In genomic region chr20:3400260-3401155, GRCh38 we compare ENCODE assay signal across 24 cellular contexts. TPM values are rescaled to one million over a fixed set of nuclear protein-coding genes. Genes with fewer than 3 reads are reported as not detected.
DNase-seq lines count a peak whose midpoint lies in the region; ATAC-seq, FAIRE-seq and TF ChIP-seq lines count a peak whose summit lies in the region.
"Had no signal": no experiment of that assay in that cellular context is flagged by ENCODE, and none has a peak within 500 bp of the region (broad histone marks: within the 10 kb centered on the region; RNA-seq: fewer than 3 reads in every experiment).

No MANE protein-coding gene starts in this region.

- H3K36me3 ChIP-seq in HepG2 (replicated peaks in 1 of 2; ENCODE audit: control insufficient read depth in 1 of 2, insufficient read depth in 2 of 2, low read length in 2 of 2) (no peaks in the 10 kb centered on the region), right lobe of liver (no peaks in the 10 kb centered on the region), muscle layer of colon (ENCODE audit: insufficient read depth, low read length) (no peaks in the 10 kb centered on the region)

- WGBS in HepG2 (ENCODE audit: low lambda C conversion rate), result 94% methylated on average over 4 of the region's 4 CpGs
- 75% methylated on average over 4 of the region's 4 CpGs for WGBS in right lobe of liver (ENCODE audit: insufficient coverage, low coverage, low lambda C conversion rate, missing lambda C conversion rate)

- DNase-seq in DMS 273 (lab: John Stamatoyannopoulos, UW; ENCODE audit: unreplicated experiment), result peak; percentile 33
- no peak for DNase-seq in DMS 273 treated with DMSO at 0.1 percent for 48 hours (lab: John Stamatoyannopoulos, UW)
- no peak for DNase-seq in HepG2 (ENCODE audit: low spot score)
- no peak for DNase-seq in right lobe of liver
- DNase-seq in NCI-H1436 treated with DMSO at 0.1 percent for 48 hours (lab: John Stamatoyannopoulos, UW), result no peak
- DNase-seq: CD8-positive, alpha-beta memory T cell; DND-41; GDM1; MM.1S; NCI-H1105; NCI-H1694 treated with DMSO at 0.1 percent for 48 hours; NCI-H510A; NCI-H82 had no signal

- POLR2A ChIA-PET in HepG2 (lab: Yijun Ruan, JAX), result no interaction called here

- H3K27ac ChIP-seq in HepG2 (ENCODE audit: extremely low read length, insufficient read depth, low read length) (no peak overlapping the region), right lobe of liver (no peak overlapping the region), muscle layer of colon (ENCODE audit: low read depth, low read length) (peak overlapping the region; percentile 63)
- H3K27ac ChIP-seq: 22Rv1, BLaER1, SK-N-MC had no signal

- peaks cover 18% of the 10 kb centered on the region; the same call in 1 of the 2 replicates for H4K20me1 ChIP-seq in HepG2 (ENCODE audit: insufficient read depth, low read length)

- ATAC-seq in HepG2 (no peak), right lobe of liver (no peak), HG02588 (IDR thresholded peaks at IDR 0.05; ENCODE audit: unreplicated experiment) (no peak), HG02763 (IDR thresholded peaks at IDR 0.05; ENCODE audit: unreplicated experiment) (no peak)
- ATAC-seq: GM12878, GM23338, HCT116 had no signal

- H2AFZ ChIP-seq in HepG2 (ENCODE audit: low read length), result no peak overlapping the region
- H2AFZ ChIP-seq: GM23338 had no signal

- H3K9ac ChIP-seq in HepG2 (ENCODE audit: insufficient read depth, low read depth, low read length) (no peak overlapping the region), muscle layer of colon (ENCODE audit: low read length) (no peak overlapping the region)
- H3K9ac ChIP-seq: BLaER1 had no signal

- in situ Hi-C loops in HepG2 (cut with HindIII; ENCODE audit: extremely low pct_ligation_motif_present, low pct_unique_long_range_greater_than_20kb), result no loop called here

- H3K27me3 ChIP-seq in HepG2 (ENCODE audit: control insufficient read depth in 1 of 2, insufficient read depth in 2 of 2, low read length in 2 of 2) (no peaks in the 10 kb centered on the region), right lobe of liver (no peaks in the 10 kb centered on the region), muscle layer of colon (ENCODE audit: control insufficient read depth in 1 of 2, insufficient read depth in 2 of 2, low read length in 2 of 2) (no peaks in the 10 kb centered on the region)
- H3K27me3 ChIP-seq: BLaER1 had no signal

- FAIRE-seq in HepG2 (lab: Jason Lieb, UNC), result no peak
- FAIRE-seq: D721Med, GM12878, GM18507 had no signal

- TF ChIP-seq RAD21 in HepG2 (CRISPR knock-in tag; IDR thresholded peaks at IDR 0.05), result no peak

- BruUV-seq in HepG2 (replicated peaks; lab: Mats Ljungman, UMichigan), result no TSS peak

- H3K4me1 ChIP-seq in HepG2 (ENCODE audit: insufficient read depth, low read length), result peaks cover 9% of the 10 kb centered on the region
- H3K4me1 ChIP-seq in right lobe of liver, result peaks cover 0 to 9% (median 0%) of the 10 kb centered on the region in 4 donors
- peaks cover 29% of the 10 kb centered on the region for H3K4me1 ChIP-seq in muscle layer of colon (ENCODE audit: insufficient read depth, low read length)

- H3K9me3 ChIP-seq in HepG2 (ENCODE audit: low read length) (no peaks in the 10 kb centered on the region), right lobe of liver (no peaks in the 10 kb centered on the region), muscle layer of colon (ENCODE audit: low read length) (no peaks in the 10 kb centered on the region)

- TF ChIP-seq CTCF in HepG2 (CRISPR knock-in tag; IDR thresholded peaks at IDR 0.05) (no peak), right lobe of liver (IDR thresholded peaks at IDR 0.05) (no peak)

- H3K4me3 ChIP-seq in HepG2 (replicated peaks in 1 of 3; ENCODE audit: insufficient read depth in 1 of 3, low read depth in 2 of 3, low read length in 3 of 3), result no peak overlapping the region
- H3K4me3 ChIP-seq in right lobe of liver, result no peak overlapping the region
- no peak overlapping the region for H3K4me3 ChIP-seq in muscle layer of colon (ENCODE audit: low read depth in 1 of 2, low read length in 2 of 2)
- H3K4me3 ChIP-seq: BLaER1, GM12878, GM23338, SK-N-MC had no signal

- no peak for TF ChIP-seq EP300 in HepG2 (IDR thresholded peaks at IDR 0.05; ENCODE audit: low read depth in 2 of 2, low read length in 2 of 2)
- no peak for TF ChIP-seq EP300 in HepG2 (CRISPR knock-in tag; IDR thresholded peaks at IDR 0.05; ENCODE audit: borderline replicate concordance)

- intact Hi-C loops in HepG2 (cut with micrococcal nuclease; ENCODE audit: unreplicated experiment) (loop anchor here (10.0 kb wide), 1 partner anchor 144 kb away; no protein-coding TSS in a partner anchor), right lobe of liver (cut with DNase I) (no loop called here)

- peaks cover 76% of the 10 kb centered on the region for H3K79me2 ChIP-seq in HepG2 (ENCODE audit: insufficient read depth, low read length)

- CTCF ChIA-PET in HepG2 (lab: Yijun Ruan, JAX; ENCODE audit: low intra/inter-chr PET ratio, low total read pairs), result no interaction called here

- TF ChIP-seq POLR2A in HepG2 (IDR thresholded peaks at IDR 0.05; ENCODE audit: insufficient read depth in 1 of 2, low read depth in 2 of 2, low read length in 2 of 2) (no peak), right lobe of liver (IDR thresholded peaks at IDR 0.05) (no peak)

- H3K4me2 ChIP-seq in HepG2 (ENCODE audit: low read depth, low read length), result no peak overlapping the region
- H3K4me2 ChIP-seq: BLaER1, GM23338 had no signal

TF ChIP-seq in HepG2, 621 proteins besides CTCF, POLR2A, EP300 and RAD21:
- TF ChIP-seq JUNB (CRISPR knock-in tag; IDR thresholded peaks at IDR 0.05; ENCODE audit: borderline replicate concordance), result no peak
- TF ChIP-seq ZNF816 (CRISPR knock-in tag; IDR thresholded peaks at IDR 0.05; ENCODE audit: borderline replicate concordance), result 0 out of 2 replicates have a peak, but pooled peaks have one; percentile 45
- no peak for TF ChIP-seq MATR3 (CRISPR knock-in tag; IDR thresholded peaks at IDR 0.05)
- TF ChIP-seq SRSF9 (IDR thresholded peaks at IDR 0.05; ENCODE audit: borderline replicate concordance, insufficient read depth, low read depth, low read length, poor library complexity, severe bottlenecking), result no peak
- no peak for TF ChIP-seq ZUFSP (CRISPR knock-in tag; IDR thresholded peaks at IDR 0.05; ENCODE audit: borderline replicate concordance)
- TF ChIP-seq KDM5A (IDR thresholded peaks at IDR 0.05; ENCODE audit: borderline replicate concordance, low read length), result no peak
- TF ChIP-seq GATAD2A (CRISPR knock-in tag; IDR thresholded peaks at IDR 0.05), result no peak

RNA-seq across cellular contexts. Expression of gene DNAAF9, which starts 7.0 kb away (rescaled TPM):
- total RNA-seq in HepG2 (2016; rRNA removed; fragmentation: Illumina TruSeq; extraction: Trizol) (10.5 and 11.7 TPM in 2 replicates), right lobe of liver (1 to 10 TPM; 2.5 to 4.9 (median 4.2) TPM)
- total RNA-seq in HepG2 (2016; cell fraction: cytosol; rRNA removed; fragmentation: Illumina TruSeq; extraction: Trizol; ENCODE audit: low read depth), result 3.4 and 3.7 TPM in 2 replicates
- total RNA-seq in HepG2 (2016; cell fraction: insoluble cytoplasmic fraction; rRNA removed; fragmentation: Illumina TruSeq; extraction: Trizol), result 9.8 and 10.6 TPM in 2 replicates
- total RNA-seq in HepG2 (2016; cell fraction: membrane; rRNA removed; fragmentation: Illumina TruSeq; extraction: Trizol), result 4.5 and 5.3 TPM in 2 replicates
- 14.3 and 16.7 TPM in 2 replicates for total RNA-seq in HepG2 (2016; cell fraction: nucleus; rRNA removed; fragmentation: Illumina TruSeq; extraction: Trizol)
- polyA plus RNA-seq in HepG2 (2011; rRNA removed), result 14.9 and 16.6 TPM in 2 replicates
- polyA plus RNA-seq in HepG2 (2011; cell fraction: cytosol; rRNA removed), result 8.5 and 11.1 TPM in 2 replicates
- polyA plus RNA-seq in HepG2 (2011; cell fraction: nucleus; rRNA removed), result 31.2 and 31.3 TPM in 2 replicates
- polyA plus RNA-seq in HepG2 (2012), result 12.6 and 13.0 TPM in 2 replicates
- 0.98 and 1.1 TPM in 2 replicates for polyA plus RNA-seq in HepG2 (2016; cell fraction: cytosol; fragmentation: Illumina TruSeq; extraction: Trizol; ENCODE audit: low read depth)
- polyA plus RNA-seq in HepG2 (2016; cell fraction: insoluble cytoplasmic fraction; fragmentation: Illumina TruSeq; extraction: Trizol; ENCODE audit: low read depth), result 6.4 and 6.6 TPM in 2 replicates
- 1.7 and 1.8 TPM in 2 replicates for polyA plus RNA-seq in HepG2 (2016; cell fraction: membrane; fragmentation: Illumina TruSeq; extraction: Trizol; ENCODE audit: low read depth)
- 20.6 and 23.6 TPM in 2 replicates for polyA plus RNA-seq in HepG2 (2016; cell fraction: nucleus; fragmentation: Illumina TruSeq; extraction: Trizol; ENCODE audit: insufficient read depth, low read depth)
- 0.02 and 24.0 TPM in 2 replicates for polyA minus RNA-seq in HepG2 (2011; rRNA and poly(A)+ RNA removed; ENCODE audit: low replicate concordance)
- polyA minus RNA-seq in HepG2 (2011; cell fraction: cytosol; rRNA and poly(A)+ RNA removed), result 11.3 and 14.0 TPM in 2 replicates
- 30.6 and 35.8 TPM in 2 replicates for polyA minus RNA-seq in HepG2 (2011; cell fraction: nucleus; rRNA and poly(A)+ RNA removed)
